In the genomic region with DNA sequence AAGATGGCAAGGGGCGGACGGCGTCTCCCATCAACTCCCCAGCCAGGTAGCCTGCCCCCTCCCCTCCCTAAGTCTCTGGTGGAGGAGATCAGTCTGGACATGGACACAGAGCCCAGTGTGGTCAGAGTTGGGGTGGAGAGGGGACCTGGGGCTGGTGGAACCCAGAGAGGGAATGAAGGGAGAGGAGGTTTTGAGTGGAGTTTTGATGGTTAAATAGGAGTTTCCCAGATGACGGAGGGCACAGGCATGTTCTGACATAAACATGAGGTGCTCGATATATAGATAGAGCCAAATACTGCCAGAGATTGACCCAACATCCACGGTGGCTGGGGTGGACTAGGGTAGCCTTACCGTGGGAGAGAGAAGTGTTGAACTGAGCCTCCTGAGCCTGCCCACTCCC, we compare ENCODE assay signal across 31 cellular contexts. TPM values are rescaled to one million over a fixed set of nuclear protein-coding genes. Genes with fewer than 3 reads are reported as not detected.
"Had no signal": no experiment of that assay in that cellular context is flagged by ENCODE, and none has a peak within 500 bp of the region (broad histone marks: within the 10 kb centered on the region; RNA-seq: fewer than 3 reads in every experiment).

No MANE protein-coding gene starts in this region.

- ATAC-seq: activated CD8-positive, alpha-beta T cell treated with anti-CD3 and anti-CD28 coated beads for 36 hours; PC-3 had no signal

- H3K27me3 Mint-ChIP-seq: activated CD4-positive, alpha-beta T cell treated with anti-CD3 and anti-CD28 coated beads, Interleukin-2, amount 10 ng/mL, durations not matched to agents 24 days and 14 days; activated CD8-positive, alpha-beta T cell treated with anti-CD3 and anti-CD28 coated beads for 36 hours; activated naive CD8-positive, alpha-beta T cell treated with anti-CD3 and anti-CD28 coated beads for 36 hours had no signal

- H3K4me3 ChIP-seq: Peyer's patch had no signal

- H3K27me3 ChIP-seq: brain microvascular endothelial cell, Peyer's patch had no signal

- H3K27ac Mint-ChIP-seq: activated CD4-positive, alpha-beta T cell treated with anti-CD3 and anti-CD28 coated beads, Interleukin-2, amount 10 ng/mL, durations not matched to agents 24 days and 14 days; activated CD8-positive, alpha-beta T cell treated with anti-CD3 and anti-CD28 coated beads for 36 hours; activated naive CD8-positive, alpha-beta T cell treated with anti-CD3 and anti-CD28 coated beads for 36 hours; T-helper 2 cell treated with Interferon-gamma antibody and Interleukin-4, amounts not matched to agents 5 μg/mL and 100 μg/mL, for 36 hours had no signal

- H3K4me1 ChIP-seq: Peyer's patch had no signal

- DNase-seq: activated CD4-positive, alpha-beta T cell treated with anti-CD3 and anti-CD28 coated beads, Interleukin-2, amount 10 ng/mL, durations not matched to agents 24 days and 14 days; activated CD4-positive, alpha-beta T cell treated with anti-CD3 and anti-CD28 coated beads, Interleukin-2, amount 50 U/mL, for 4 hours; activated CD8-positive, alpha-beta T cell treated with anti-CD3 and anti-CD28 coated beads for 36 hours; activated gamma-delta T cell treated with Interleukin-2 at 50 U/mL for 16 hours; activated naive CD4-positive, alpha-beta T cell treated with anti-CD3 and anti-CD28 coated beads, Interleukin-2, amount 50 U/mL, for 16 hours; activated naive CD8-positive, alpha-beta T cell treated with anti-CD3 and anti-CD28 coated beads for 36 hours; activated T-cell treated with anti-CD3 and anti-CD28 coated beads, Interleukin-2, amount 50 U/mL, for 1 hour; amniotic stem cell; aorta; brain microvascular endothelial cell; central memory CD4-positive, alpha-beta T cell; NCI-H1092 treated with DMSO at 0.1 percent for 48 hours; NCI-H1417; NCI-H146; NCI-H187; NCI-H2029 treated with DMSO at 0.1 percent for 48 hours; NCI-H2107; NCI-H2171; NCI-H510A; NCI-H526; NCI-H748 treated with DMSO at 0.1 percent for 48 hours; NK-92 treated with Interleukin-12 subunit alpha and Interleukin-12 subunit beta, amount 100 ng/mL, for 24 hours; PC-3; Peyer's patch; RPMI8226; SIG-M5 had no signal

- H3K4me1 Mint-ChIP-seq: activated CD4-positive, alpha-beta T cell treated with anti-CD3 and anti-CD28 coated beads, Interleukin-2, amount 10 ng/mL, durations not matched to agents 24 days and 14 days; activated naive CD8-positive, alpha-beta T cell treated with anti-CD3 and anti-CD28 coated beads for 36 hours had no signal

- H3K4me3 Mint-ChIP-seq: activated CD4-positive, alpha-beta T cell treated with anti-CD3 and anti-CD28 coated beads, Interleukin-2, amount 10 ng/mL, durations not matched to agents 24 days and 14 days; activated CD8-positive, alpha-beta T cell treated with anti-CD3 and anti-CD28 coated beads for 36 hours; activated naive CD8-positive, alpha-beta T cell treated with anti-CD3 and anti-CD28 coated beads for 36 hours; T-helper 2 cell treated with Interferon-gamma antibody and Interleukin-4, amounts not matched to agents 5 μg/mL and 100 μg/mL, for 36 hours had no signal

- H3K27ac ChIP-seq: brain microvascular endothelial cell, Peyer's patch had no signal

- H3K36me3 ChIP-seq: Peyer's patch had no signal

RNA-seq across cellular contexts. Expression of a gene that starts 16.3 kb away (rescaled TPM):
- total RNA-seq: M059J, PC-3, SK-MEL-5 had no signal

RNA-seq across cellular contexts. Expression of a gene that starts 39.4 kb away (rescaled TPM):
- total RNA-seq: activated CD4-positive, alpha-beta T cell treated with anti-CD3 and anti-CD28 coated beads, Interleukin-2, amount 10 ng/mL, durations not matched to agents 24 days and 14 days; activated CD8-positive, alpha-beta memory T cell treated with anti-CD3 and anti-CD28 coated beads for 36 hours; activated CD8-positive, alpha-beta T cell treated with anti-CD3 and anti-CD28 coated beads for 36 hours; activated naive CD8-positive, alpha-beta T cell treated with anti-CD3 and anti-CD28 coated beads for 36 hours; aorta; M059J; T-helper 1 cell treated with Interleukin-12 subunit alpha and Interleukin-12 subunit beta and Interleukin-4 antibody, amounts not matched to agents 30 ng/mL and 1 ng/mL, for 36 hours had no signal
